Comparison of ENCODE assay signal across 21 cellular contexts in the genomic region with DNA sequence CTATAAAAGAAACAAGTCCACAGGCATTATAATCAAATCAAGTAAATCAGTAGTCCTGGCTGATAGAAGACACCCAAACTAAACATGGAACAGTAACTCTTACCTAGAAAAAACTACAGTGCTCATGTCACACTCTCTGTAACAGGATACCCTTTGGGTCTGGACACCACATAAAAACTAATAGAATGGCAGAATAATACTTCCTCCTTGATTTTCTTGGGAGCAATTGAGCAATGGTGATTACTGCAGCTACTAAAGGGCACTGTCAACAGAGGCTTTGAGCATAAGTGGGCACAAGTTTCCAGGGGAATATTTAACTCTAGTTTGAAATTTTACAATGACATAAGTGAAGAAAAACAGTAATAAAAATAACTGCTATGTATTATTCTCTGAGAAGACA.
"Had no signal": no experiment of that assay in that cellular context is flagged by ENCODE, and none has a peak within 500 bp of the region (broad histone marks: within the 10 kb centered on the region; RNA-seq: fewer than 3 reads in every experiment).

No MANE protein-coding gene starts in this region.

- H3K9me3 Mint-ChIP-seq: naive B cell; nephron; stimulated activated naive B cell treated with anti-CD40 and anti-IgM and Interleukin-4, amounts not matched to agents 10 μg/mL and 1 μg/mL and 100 μg/mL, for 72 hours had no signal

- H3K4me1 Mint-ChIP-seq: nephron had no signal

- H3K36me3 ChIP-seq: prostate gland had no signal

- H3K27ac ChIP-seq: coronary artery, dorsolateral prefrontal cortex, gastrocnemius medialis, heart right ventricle, parathyroid adenoma, prostate gland, skin epidermis had no signal

- DNase-seq: dorsolateral prefrontal cortex; effector CD8-positive, alpha-beta T cell; gastrocnemius medialis; heart right ventricle; hypothalamus; left ventricle myocardium superior; mesendoderm; naive B cell; occipital lobe; retina; stimulated activated CD4-positive, alpha-beta T cell treated with anti-CD3 and anti-CD28 coated beads, Interleukin-2, amount 100 ng/mL, for 24 hours; stimulated activated CD4-positive, alpha-beta T cell treated with anti-CD3 and anti-CD28 coated beads, Interleukin-4, amount 100 ng/mL, for 4 hours; stimulated activated naive B cell treated with anti-CD40 and anti-IgM and Interleukin-4, amounts not matched to agents 10 μg/mL and 1 μg/mL and 100 μg/mL, for 72 hours; trophoblast cell had no signal

- H3K4me3 ChIP-seq: coronary artery, dorsolateral prefrontal cortex, gastrocnemius medialis, heart right ventricle, prostate gland, skin epidermis had no signal

- H3K4me3 Mint-ChIP-seq: naive B cell; nephron; stimulated activated naive B cell treated with anti-CD40 and anti-IgM and Interleukin-4, amounts not matched to agents 10 μg/mL and 1 μg/mL and 100 μg/mL, for 72 hours had no signal

- H3K27ac Mint-ChIP-seq: naive B cell; nephron; stimulated activated naive B cell treated with anti-CD40 and anti-IgM and Interleukin-4, amounts not matched to agents 10 μg/mL and 1 μg/mL and 100 μg/mL, for 72 hours had no signal

- ATAC-seq: esophagus mucosa; gastrocnemius medialis; heart right ventricle; left ventricle myocardium superior; sciatic nerve; stimulated activated naive B cell treated with anti-CD40 and anti-IgM and Interleukin-4, amounts not matched to agents 10 μg/mL and 1 μg/mL and 100 μg/mL, for 72 hours had no signal

- H3K4me1 ChIP-seq: gastrocnemius medialis, heart right ventricle, prostate gland had no signal

- H3K27me3 Mint-ChIP-seq: naive B cell; stimulated activated naive B cell treated with anti-CD40 and anti-IgM and Interleukin-4, amounts not matched to agents 10 μg/mL and 1 μg/mL and 100 μg/mL, for 72 hours had no signal

- H3K27me3 ChIP-seq: dorsolateral prefrontal cortex, gastrocnemius medialis, heart right ventricle had no signal

- H3K9me3 ChIP-seq: gastrocnemius medialis, heart right ventricle, prostate gland had no signal
